In genomic region chr2:161243873-161244272, GRCh38 we compare ENCODE assay signal across 10 cellular contexts.
DNase-seq lines count a peak whose midpoint lies in the region; ATAC-seq, FAIRE-seq and TF ChIP-seq lines count a peak whose summit lies in the region.
"Had no signal": no experiment of that assay in that cellular context is flagged by ENCODE, and none has a peak within 500 bp of the region (broad histone marks: within the 10 kb centered on the region; RNA-seq: fewer than 3 reads in every experiment).

No MANE protein-coding gene starts in this region.

- POLR2A ChIA-PET in A549 (lab: Yijun Ruan, JAX) = no interaction called here

- no peaks in the 10 kb centered on the region for H3K27me3 Mint-ChIP-seq in activated T-helper 1 cell treated with anti-CD3 and anti-CD28 coated beads, Interleukin-12 subunit alpha, Interleukin-12 subunit beta, Interleukin-2, Interleukin-4 antibody, amounts not matched to agents 30 ng/mL and 10 ng/mL and 1 ng/mL, durations not matched to agents 14 hours and 24 hours and 36 hours (ENCODE audit: insufficient read depth)
- peaks cover 10% of the 10 kb centered on the region for H3K27me3 Mint-ChIP-seq in Calu3 (ENCODE audit: unreplicated experiment)

- peaks cover 11% of the 10 kb centered on the region for H3K36me3 Mint-ChIP-seq in activated T-helper 1 cell treated with anti-CD3 and anti-CD28 coated beads, Interleukin-12 subunit alpha, Interleukin-12 subunit beta, Interleukin-2, Interleukin-4 antibody, amounts not matched to agents 30 ng/mL and 10 ng/mL and 1 ng/mL, durations not matched to agents 14 hours and 24 hours and 36 hours (ENCODE audit: low read depth)
- peaks cover 8% of the 10 kb centered on the region for H3K36me3 Mint-ChIP-seq in Calu3 (ENCODE audit: insufficient read depth, unreplicated experiment)

- TF ChIP-seq POLR2A in A549 (IDR thresholded peaks at IDR 0.05; ENCODE audit: low read length) = no peak
- no peak for TF ChIP-seq POLR2A in gastroesophageal sphincter (IDR thresholded peaks at IDR 0.05)

- peak overlapping the region; percentile 96 for H3K27ac Mint-ChIP-seq in activated T-helper 1 cell treated with anti-CD3 and anti-CD28 coated beads, Interleukin-12 subunit alpha, Interleukin-12 subunit beta, Interleukin-2, Interleukin-4 antibody, amounts not matched to agents 30 ng/mL and 10 ng/mL and 1 ng/mL, durations not matched to agents 14 hours and 24 hours and 36 hours
- no peak overlapping the region for H3K27ac Mint-ChIP-seq in Calu3 (ENCODE audit: unreplicated experiment)

- H3K36me3 ChIP-seq in HUES48 (ENCODE audit: control insufficient read depth, insufficient read depth, low read length) (no peaks in the 10 kb centered on the region), left lung (no peaks in the 10 kb centered on the region), gastroesophageal sphincter (no peaks in the 10 kb centered on the region)
- H3K36me3 ChIP-seq: BLaER1 had no signal

- no peaks in the 10 kb centered on the region for H3K9me3 Mint-ChIP-seq in activated T-helper 1 cell treated with anti-CD3 and anti-CD28 coated beads, Interleukin-12 subunit alpha, Interleukin-12 subunit beta, Interleukin-2, Interleukin-4 antibody, amounts not matched to agents 30 ng/mL and 10 ng/mL and 1 ng/mL, durations not matched to agents 14 hours and 24 hours and 36 hours
- H3K9me3 Mint-ChIP-seq in Calu3 (ENCODE audit: low read depth, unreplicated experiment) = no peaks in the 10 kb centered on the region

- peak overlapping the region; percentile 69 for H3K4me2 ChIP-seq in A549
- H3K4me2 ChIP-seq: BLaER1 had no signal

- TF ChIP-seq EP300 in A549 (IDR thresholded peaks at IDR 0.05) (no peak), gastroesophageal sphincter (IDR thresholded peaks at IDR 0.05) (no peak)

- peak overlapping the region; percentile 87 for H3K4me3 Mint-ChIP-seq in activated T-helper 1 cell treated with anti-CD3 and anti-CD28 coated beads, Interleukin-12 subunit alpha, Interleukin-12 subunit beta, Interleukin-2, Interleukin-4 antibody, amounts not matched to agents 30 ng/mL and 10 ng/mL and 1 ng/mL, durations not matched to agents 14 hours and 24 hours and 36 hours
- H3K4me3 Mint-ChIP-seq in Calu3 (ENCODE audit: low read depth, unreplicated experiment) = no peak overlapping the region

- TF ChIP-seq RAD21 in A549 (conservative IDR thresholded peaks at IDR 0.05 in 1 of 2, IDR thresholded peaks at IDR 0.05 in 1 of 2) = no peak

- H3K27ac ChIP-seq in A549 (peak overlapping the region; percentile 73 to 80; a peak in 4 of 6 replicates), HUES48 (ENCODE audit: low read depth, low read length) (no peak overlapping the region), left lung (peak overlapping the region in 1 of 2 donors; percentile 36), gastroesophageal sphincter (no peak overlapping the region)
- H3K27ac ChIP-seq: BLaER1 had no signal

- no TSS peak for BruUV-seq in Calu3 (replicated peaks; lab: Mats Ljungman, UMichigan)

- CTCF ChIA-PET in A549 (lab: Yijun Ruan, JAX) = interaction anchor here (1.1 to 1.5 kb wide), 2 partner anchors 11 to 13 kb away, joined by 3 read pairs; no protein-coding TSS in a partner anchor
- CTCF ChIA-PET in Calu3 (lab: Charles Lee) = interaction anchor here (0.7 kb wide), 1 partner anchor 22 kb away, joined by 3 read pairs; no protein-coding TSS in a partner anchor

- H3K9me3 ChIP-seq in A549 (no peaks in the 10 kb centered on the region), HUES48 (ENCODE audit: control insufficient read depth, insufficient read depth, low read length) (no peaks in the 10 kb centered on the region), left lung (no peaks in the 10 kb centered on the region), gastroesophageal sphincter (no peaks in the 10 kb centered on the region)

- H3K27me3 ChIP-seq in HUES48 (ENCODE audit: control insufficient read depth, insufficient read depth, low read length) = peaks cover 53% of the 10 kb centered on the region
- peaks cover 0 to 49% of the 10 kb centered on the region in 2 donors for H3K27me3 ChIP-seq in left lung
- H3K27me3 ChIP-seq in gastroesophageal sphincter = peaks cover 18% of the 10 kb centered on the region

- 82% methylated on average over 6 of the region's 6 CpGs for WGBS in A549 (ENCODE audit: missing lambda C conversion rate)
- WGBS in gastroesophageal sphincter (ENCODE audit: low coverage in 1 of 2), 2 donors = 72 to 84% methylated on average over 5 to 6 of the region's 6 CpGs

- DNase-seq in A549 (ENCODE audit: low read depth in 1 of 2, low spot score in 1 of 2) = no peak
- DNase-seq in activated T-helper 1 cell treated with anti-CD3 and anti-CD28 coated beads, Interleukin-12 subunit alpha, Interleukin-12 subunit beta, Interleukin-2, Interleukin-4 antibody, amounts not matched to agents 30 ng/mL and 10 ng/mL and 1 ng/mL, durations not matched to agents 14 hours and 24 hours and 36 hours (ENCODE audit: low spot score) = no peak
- DNase-seq in left lung = no peak
- no peak for DNase-seq in Calu3
- no peak for DNase-seq in mesenteric fat pad (ENCODE audit: low spot score)
- DNase-seq: NCI-H1436 had no signal

- intact Hi-C loops in activated T-helper 1 cell treated with anti-CD3 and anti-CD28 coated beads, Interleukin-12 subunit alpha, Interleukin-12 subunit beta, Interleukin-2, Interleukin-4 antibody, amounts not matched to agents 30 ng/mL and 10 ng/mL and 1 ng/mL, durations not matched to agents 14 hours and 24 hours and 36 hours (cut with micrococcal nuclease) = loop anchor here (1.0 to 10.0 kb wide), 9 partner anchors 10 to 1529 kb away; partner anchors contain the start of genes IFIH1, MARCHF7, PSMD14 and TANK
- intact Hi-C loops in left lung (cut with DNase I) = no loop called here
- intact Hi-C loops in Calu3 (cut with micrococcal nuclease; ENCODE audit: unreplicated experiment) = no loop called here

- peak overlapping the region; percentile 50; the same call in 1 of the 2 replicates for H3K9ac ChIP-seq in HUES48 (ENCODE audit: low read depth, low read length)
- H3K9ac ChIP-seq: BLaER1 had no signal

- no peak for FAIRE-seq in A549 (lab: Jason Lieb, UNC)

- ATAC-seq in A549 = no peak
- ATAC-seq in left lung = peak; percentile 39
- ATAC-seq in GM21737 (IDR thresholded peaks at IDR 0.05; ENCODE audit: unreplicated experiment) = no peak
- ATAC-seq in gastroesophageal sphincter = no peak

- H3K4me1 ChIP-seq in A549 = no peaks in the 10 kb centered on the region
- peaks cover 38% of the 10 kb centered on the region for H3K4me1 ChIP-seq in HUES48 (ENCODE audit: control insufficient read depth, insufficient read depth, low read length)
- H3K4me1 ChIP-seq in left lung = peaks cover 0 to 9% of the 10 kb centered on the region in 2 donors
- no peaks in the 10 kb centered on the region for H3K4me1 ChIP-seq in gastroesophageal sphincter
- H3K4me1 ChIP-seq: BLaER1 had no signal

- H3K4me3 ChIP-seq in A549 (peak overlapping the region; percentile 45), HUES48 (ENCODE audit: low read depth, low read length) (peak overlapping the region; percentile 58), left lung (peak overlapping the region; percentile 23 to 37), gastroesophageal sphincter (no peak overlapping the region)
- H3K4me3 ChIP-seq: BLaER1 had no signal

- no peak for TF ChIP-seq CTCF in A549 (IDR thresholded peaks at IDR 0.05)
- no peak for TF ChIP-seq CTCF in left lung (IDR thresholded peaks at IDR 0.05)
- no peak for TF ChIP-seq CTCF in gastroesophageal sphincter (IDR thresholded peaks at IDR 0.05)
- TF ChIP-seq CTCF in Calu3 (IDR thresholded peaks at IDR 0.05; ENCODE audit: unreplicated experiment) = no peak

- H3K4me1 Mint-ChIP-seq in activated T-helper 1 cell treated with anti-CD3 and anti-CD28 coated beads, Interleukin-12 subunit alpha, Interleukin-12 subunit beta, Interleukin-2, Interleukin-4 antibody, amounts not matched to agents 30 ng/mL and 10 ng/mL and 1 ng/mL, durations not matched to agents 14 hours and 24 hours and 36 hours (ENCODE audit: low read depth) = peaks cover 65% of the 10 kb centered on the region
- H3K4me1 Mint-ChIP-seq in Calu3 (ENCODE audit: low read depth, unreplicated experiment) = no peaks in the 10 kb centered on the region

TF ChIP-seq in A549, 52 proteins besides CTCF, POLR2A, EP300 and RAD21:
- TF ChIP-seq HDAC2 (IDR thresholded peaks at IDR 0.05) = no peak
- no peak for TF ChIP-seq ZNF302 (CRISPR knock-in tag; IDR thresholded peaks at IDR 0.05)
- no peak for TF ChIP-seq POLR2AphosphoS2 (conservative IDR thresholded peaks at IDR 0.05; ENCODE audit: low read length)
- no peak for TF ChIP-seq CEBPB (IDR thresholded peaks at IDR 0.05)
- TF ChIP-seq NR3C1 (IDR thresholded peaks at IDR 0.05) = no peak
- TF ChIP-seq SMC3 (IDR thresholded peaks at IDR 0.05) = no peak
- no peak for TF ChIP-seq MAFK (IDR thresholded peaks at IDR 0.05; ENCODE audit: partially characterized antibody)
- TF ChIP-seq CHD4 (IDR thresholded peaks at IDR 0.05; ENCODE audit: borderline replicate concordance) = no peak

Comparison
In these comparisons a context has a peak if more than half of its experiments do, and no peak if none do; other contexts are left out.
1. H3K27ac ChIP-seq: peak in A549 (2 of 2); none in HUES48 (single experiment) and gastroesophageal sphincter (0 of 4).
2. H3K4me3 ChIP-seq: peak in A549 (single experiment), HUES48 (single experiment) and left lung (2 of 2); none in gastroesophageal sphincter (0 of 2).